Comparison of ENCODE assay signal across 8 cellular contexts in genomic region chr3:72123908-72124441, GRCh38.
DNase-seq lines count a peak whose midpoint lies in the region; ATAC-seq, FAIRE-seq and TF ChIP-seq lines count a peak whose summit lies in the region.

No MANE protein-coding gene starts in this region.

- ATAC-seq in HG03432 (IDR thresholded peaks at IDR 0.05; ENCODE audit: unreplicated experiment) (peak; percentile 73), pancreas (peak; percentile 80 to 88 (median 84))

- no peak for FAIRE-seq in pancreas (lab: Jason Lieb, UNC)

- H3K27ac ChIP-seq in breast epithelium (peak overlapping the region; percentile 48 to 54), pancreas (no peak overlapping the region), esophagus muscularis mucosa (replicated peaks in 1 of 4) (peak overlapping the region in 1 of 4 donors; percentile 18)

- no peak for TF ChIP-seq EP300 in esophagus muscularis mucosa (IDR thresholded peaks at IDR 0.05)

- TF ChIP-seq CTCF in breast epithelium (IDR thresholded peaks at IDR 0.05): no peak
- TF ChIP-seq CTCF in pancreas (IDR thresholded peaks at IDR 0.05): no peak
- TF ChIP-seq CTCF in esophagus muscularis mucosa (IDR thresholded peaks at IDR 0.05): no peak

- no peak overlapping the region for H3K4me3 ChIP-seq in breast epithelium
- H3K4me3 ChIP-seq in pancreas: no peak overlapping the region
- H3K4me3 ChIP-seq in esophagus muscularis mucosa: no peak overlapping the region

- H3K36me3 ChIP-seq in breast epithelium: no peaks in the 10 kb centered on the region
- no peaks in the 10 kb centered on the region for H3K36me3 ChIP-seq in pancreas
- no peaks in the 10 kb centered on the region for H3K36me3 ChIP-seq in esophagus muscularis mucosa

- H3K4me1 ChIP-seq in breast epithelium (no peaks in the 10 kb centered on the region), pancreas (peaks cover 0 to 4% (median 0%) of the 10 kb centered on the region in 3 donors), esophagus muscularis mucosa (peaks cover 2 to 15% (median 13%) of the 10 kb centered on the region in 4 donors)

- DNase-seq in SIG-M5 treated with dmso at 0.1 percent for 504 hours (lab: John Stamatoyannopoulos, UW; ENCODE audit: unreplicated experiment) (peak; percentile 13), SIG-M5 (lab: John Stamatoyannopoulos, UW) (no peak), breast epithelium (ENCODE audit: low spot score in 2 of 2) (peak; percentile 63 to 82), pancreas (peak in 4 of 6 donors; percentile 50 to 75 (median 52)), esophagus muscularis mucosa (ENCODE audit: extremely low spot score) (no peak), mesenteric fat pad (ENCODE audit: low spot score) (no peak), GDM1 (lab: John Stamatoyannopoulos, UW) (no peak)

- H3K27me3 ChIP-seq in breast epithelium: no peaks in the 10 kb centered on the region
- H3K27me3 ChIP-seq in pancreas: no peaks in the 10 kb centered on the region
- no peaks in the 10 kb centered on the region for H3K27me3 ChIP-seq in esophagus muscularis mucosa

- no peaks in the 10 kb centered on the region for H3K9me3 ChIP-seq in breast epithelium
- no peaks in the 10 kb centered on the region for H3K9me3 ChIP-seq in pancreas
- H3K9me3 ChIP-seq in esophagus muscularis mucosa: no peaks in the 10 kb centered on the region

- intact Hi-C loops in breast epithelium (cut with DNase I; ENCODE audit: low total_unique reads) (no loop called here), pancreas (cut with DNase I) (no loop called here), esophagus muscularis mucosa (cut with DNase I) (no loop called here)

- 24 to 36% methylated on average over 7 of the region's 7 CpGs for WGBS in pancreas, 2 donors
- WGBS in esophagus muscularis mucosa: 52% methylated on average over 7 of the region's 7 CpGs

- TF ChIP-seq POLR2A in breast epithelium (IDR thresholded peaks at IDR 0.05) (no peak), esophagus muscularis mucosa (IDR thresholded peaks at IDR 0.05; ENCODE audit: low read depth) (no peak)

Comparison
In these comparisons a context has a peak if more than half of its experiments do, and no peak if none do; other contexts are left out.
1. DNase-seq: peak in SIG-M5 treated with dmso at 0.1 percent for 504 hours (single experiment), breast epithelium (2 of 2) and pancreas (4 of 6); none in SIG-M5 (single experiment), esophagus muscularis mucosa (single experiment), mesenteric fat pad (single experiment) and GDM1 (single experiment).
2. H3K27ac ChIP-seq: peak in breast epithelium (2 of 2); none in pancreas (0 of 4).